Comparison of ENCODE assay signal across 8 cellular contexts in the genomic region with DNA sequence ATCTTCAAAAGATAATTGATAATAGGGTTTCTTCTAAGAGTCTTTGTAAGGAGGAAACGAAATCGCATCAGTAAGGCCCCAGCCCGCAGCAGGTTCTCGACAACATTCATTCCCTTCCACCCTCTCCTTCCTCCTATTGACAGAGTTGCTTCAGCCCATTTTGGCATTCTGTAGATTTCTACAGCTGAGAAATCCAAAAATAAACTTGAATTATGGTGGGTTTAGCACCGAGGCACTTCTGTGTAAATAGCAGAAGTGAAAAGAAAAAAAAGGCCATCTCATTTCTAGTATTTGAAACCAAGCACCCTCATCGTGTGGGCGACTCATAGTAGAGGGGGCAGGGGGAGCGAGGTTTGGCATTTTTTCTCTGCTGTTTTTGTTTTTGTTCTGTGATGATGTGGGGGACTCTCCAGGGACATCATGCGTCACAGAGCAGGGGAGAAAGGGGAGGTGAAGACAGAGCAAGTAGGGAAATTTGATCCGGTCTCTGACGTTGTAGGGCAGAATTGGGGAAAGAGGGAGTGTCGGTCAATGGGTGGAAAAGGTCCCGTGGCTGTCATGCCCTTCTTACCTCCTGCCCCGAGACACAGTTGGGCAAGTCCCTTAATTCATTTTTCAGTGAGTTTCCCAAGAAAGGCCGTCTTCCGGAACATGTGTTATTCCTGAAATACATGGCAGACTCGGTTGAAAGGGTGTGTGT. TPM values are rescaled to one million over a fixed set of nuclear protein-coding genes. Genes with fewer than 3 reads are reported as not detected.
A peak's percentile ranks its signal among the peaks of the same experiment; 100 is the strongest.
DNase-seq lines count a peak whose midpoint lies in the region; ATAC-seq, FAIRE-seq and TF ChIP-seq lines count a peak whose summit lies in the region.

No MANE protein-coding gene starts in this region.

- H3K4me3 ChIP-seq in fibroblast of the aortic adventitia (ENCODE audit: low read depth, low read length) (no peak overlapping the region), WERI-Rb-1 (ENCODE audit: low read depth, low read length) (no peak overlapping the region)

- no peaks in the 10 kb centered on the region for H3K36me3 ChIP-seq in WERI-Rb-1

- no peak for FAIRE-seq in H54 (lab: Jason Lieb, UNC)

- no peak overlapping the region for H3K27ac ChIP-seq in WERI-Rb-1

- TF ChIP-seq CTCF in fibroblast of the aortic adventitia (IDR thresholded peaks at IDR 0.05; ENCODE audit: insufficient read depth, low read length) (no peak), WERI-Rb-1 (IDR thresholded peaks at IDR 0.05; ENCODE audit: low read depth, low read length) (no peak)

- peak; percentile 43 for DNase-seq in GM19240 (ENCODE audit: insufficient read length, low spot score)
- DNase-seq in activated CD4-positive, alpha-beta T cell treated with anti-CD3 and anti-CD28 coated beads for 48 hours, result peak; percentile 80
- peak; percentile 12 for DNase-seq in fibroblast of the aortic adventitia (ENCODE audit: low read depth)
- DNase-seq in stimulated activated CD8-positive, alpha-beta memory T cell treated with anti-CD3 and anti-CD28 coated beads, Interleukin-4, amount 100 ng/mL, for 48 hours, result peak; percentile 78
- no peak for DNase-seq in RKO (ENCODE audit: low spot score)
- DNase-seq in H54 (ENCODE audit: insufficient read length, low spot score), result no peak
- DNase-seq in WERI-Rb-1, result no peak

- H3K9me3 ChIP-seq in WERI-Rb-1 (ENCODE audit: severe bottlenecking), result peaks cover 6% of the 10 kb centered on the region

- H3K27me3 ChIP-seq in WERI-Rb-1 (ENCODE audit: insufficient read depth, low read depth, severe bottlenecking), result peaks cover 19% of the 10 kb centered on the region

- peak; percentile 70 for ATAC-seq in HG03159 (IDR thresholded peaks at IDR 0.05; ENCODE audit: unreplicated experiment)

- no peak for TF ChIP-seq POLR2A in H54 (IDR thresholded peaks at IDR 0.05; ENCODE audit: low read depth, low read length)

RNA-seq across cellular contexts. Expression of gene CCR7, which starts 33.8 kb away (rescaled TPM):
- total RNA-seq in fibroblast of the aortic adventitia (ENCODE audit: low replicate concordance), result not detected in 2 replicates

RNA-seq across cellular contexts. Expression of gene SMARCE1, which starts 48.5 kb away (rescaled TPM):
- total RNA-seq in fibroblast of the aortic adventitia (ENCODE audit: low replicate concordance), result 112 and 119 TPM in 2 replicates

Comparison
In these comparisons a context has a peak if more than half of its experiments do, and no peak if none do; other contexts are left out.
1. DNase-seq: peak in GM19240 (single experiment), activated CD4-positive, alpha-beta T cell treated with anti-CD3 and anti-CD28 coated beads for 48 hours (single experiment), fibroblast of the aortic adventitia (single experiment) and stimulated activated CD8-positive, alpha-beta memory T cell treated with anti-CD3 and anti-CD28 coated beads, Interleukin-4, amount 100 ng/mL, for 48 hours (single experiment); none in RKO (single experiment), H54 (single experiment) and WERI-Rb-1 (single experiment).